In the genomic region with DNA sequence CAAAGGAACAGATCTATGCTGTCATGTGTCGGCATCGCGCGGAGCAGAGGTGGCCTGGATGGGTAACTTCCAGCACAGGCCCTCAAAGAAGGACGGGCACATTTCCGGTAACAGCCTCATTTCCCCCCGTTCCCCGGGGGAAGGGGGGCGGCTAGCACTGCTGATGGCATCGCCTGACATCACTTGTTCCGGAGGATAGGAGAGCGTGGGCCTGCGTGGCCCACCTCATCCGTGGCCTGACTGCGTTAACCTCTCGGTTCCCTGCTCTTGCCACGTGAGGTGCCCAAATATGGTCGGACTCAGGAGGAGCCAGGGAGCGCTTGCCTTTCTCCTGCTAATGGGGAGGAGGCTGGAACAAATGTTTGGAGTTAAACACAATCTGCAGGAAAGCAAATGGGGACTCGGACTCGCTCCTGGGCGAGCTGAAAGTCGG, we compare ENCODE assay signal across 1 cellular context.
TF ChIP-seq lines count a peak whose summit lies in the region.

A gene with protein sequence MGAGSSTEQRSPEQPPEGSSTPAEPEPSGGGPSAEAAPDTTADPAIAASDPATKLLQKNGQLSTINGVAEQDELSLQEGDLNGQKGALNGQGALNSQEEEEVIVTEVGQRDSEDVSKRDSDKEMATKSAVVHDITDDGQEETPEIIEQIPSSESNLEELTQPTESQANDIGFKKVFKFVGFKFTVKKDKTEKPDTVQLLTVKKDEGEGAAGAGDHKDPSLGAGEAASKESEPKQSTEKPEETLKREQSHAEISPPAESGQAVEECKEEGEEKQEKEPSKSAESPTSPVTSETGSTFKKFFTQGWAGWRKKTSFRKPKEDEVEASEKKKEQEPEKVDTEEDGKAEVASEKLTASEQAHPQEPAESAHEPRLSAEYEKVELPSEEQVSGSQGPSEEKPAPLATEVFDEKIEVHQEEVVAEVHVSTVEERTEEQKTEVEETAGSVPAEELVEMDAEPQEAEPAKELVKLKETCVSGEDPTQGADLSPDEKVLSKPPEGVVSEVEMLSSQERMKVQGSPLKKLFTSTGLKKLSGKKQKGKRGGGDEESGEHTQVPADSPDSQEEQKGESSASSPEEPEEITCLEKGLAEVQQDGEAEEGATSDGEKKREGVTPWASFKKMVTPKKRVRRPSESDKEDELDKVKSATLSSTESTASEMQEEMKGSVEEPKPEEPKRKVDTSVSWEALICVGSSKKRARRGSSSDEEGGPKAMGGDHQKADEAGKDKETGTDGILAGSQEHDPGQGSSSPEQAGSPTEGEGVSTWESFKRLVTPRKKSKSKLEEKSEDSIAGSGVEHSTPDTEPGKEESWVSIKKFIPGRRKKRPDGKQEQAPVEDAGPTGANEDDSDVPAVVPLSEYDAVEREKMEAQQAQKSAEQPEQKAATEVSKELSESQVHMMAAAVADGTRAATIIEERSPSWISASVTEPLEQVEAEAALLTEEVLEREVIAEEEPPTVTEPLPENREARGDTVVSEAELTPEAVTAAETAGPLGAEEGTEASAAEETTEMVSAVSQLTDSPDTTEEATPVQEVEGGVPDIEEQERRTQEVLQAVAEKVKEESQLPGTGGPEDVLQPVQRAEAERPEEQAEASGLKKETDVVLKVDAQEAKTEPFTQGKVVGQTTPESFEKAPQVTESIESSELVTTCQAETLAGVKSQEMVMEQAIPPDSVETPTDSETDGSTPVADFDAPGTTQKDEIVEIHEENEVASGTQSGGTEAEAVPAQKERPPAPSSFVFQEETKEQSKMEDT (N-terminal part only) (plus strand): TSS at position 365 of the 433 bp plus-strand sequence. CDS start 596 bp downstream, outside the sequence.

TF ChIP-seq in SK-N-SH, 30 proteins besides CTCF, POLR2A, EP300 and RAD21 (continued from another document):
- no peak for TF ChIP-seq RFX5 (IDR thresholded peaks at IDR 0.05; ENCODE audit: low read length)
